1 cellular context compared by ENCODE assay signal in genomic region chr1:181219938-181220337, GRCh38.
TF ChIP-seq lines count a peak whose summit lies in the region.

No MANE protein-coding gene starts in this region.

TF ChIP-seq in H1, 55 proteins besides CTCF, POLR2A, EP300 and RAD21:
- TF ChIP-seq USF2 (IDR thresholded peaks at IDR 0.05; ENCODE audit: low read length): no peak
- TF ChIP-seq SIRT6 (IDR thresholded peaks at IDR 0.05; ENCODE audit: low read length): no peak
- TF ChIP-seq SP1 (IDR thresholded peaks at IDR 0.05; ENCODE audit: low read depth, low read length): no peak
- TF ChIP-seq CBX5 (IDR thresholded peaks at IDR 0.05; ENCODE audit: low read depth, low read length): no peak
- no peak for TF ChIP-seq SUZ12 (IDR thresholded peaks at IDR 0.05; ENCODE audit: low read length)
